In the genomic region with DNA sequence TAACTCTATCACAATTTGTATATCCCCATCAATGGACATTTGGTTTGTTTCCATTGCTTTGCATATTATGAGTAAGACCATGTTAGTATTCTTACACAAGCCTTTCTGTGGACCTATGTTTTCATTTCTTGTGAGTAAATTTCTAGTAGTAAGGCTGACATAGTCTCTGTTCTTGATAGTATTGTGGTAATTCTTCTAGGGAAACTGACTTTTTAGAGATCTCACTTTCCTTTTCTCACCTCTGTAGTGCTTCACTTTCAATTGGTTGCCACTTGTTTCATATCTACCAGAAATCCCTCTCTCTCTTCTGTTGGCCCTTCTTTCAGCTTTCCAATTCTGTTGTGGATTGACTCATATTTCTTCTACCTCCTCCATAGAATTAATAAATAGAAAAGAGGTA, we compare ENCODE assay signal across 12 cellular contexts.
DNase-seq lines count a peak whose midpoint lies in the region; ATAC-seq and TF ChIP-seq lines count a peak whose summit lies in the region.
"Had no signal": no experiment of that assay in that cellular context is flagged by ENCODE, and none has a peak within 500 bp of the region (broad histone marks: within the 10 kb centered on the region; RNA-seq: fewer than 3 reads in every experiment).

No MANE protein-coding gene starts in this region.

- H3K9me3 Mint-ChIP-seq in T-helper 2 cell treated with Interferon-gamma antibody and Interleukin-4, amounts not matched to agents 5 μg/mL and 100 μg/mL, for 36 hours: peaks cover 11% of the 10 kb centered on the region

- DNase-seq in T-helper 2 cell treated with Interferon-gamma antibody and Interleukin-4, amounts not matched to agents 5 μg/mL and 100 μg/mL, for 36 hours (ENCODE audit: low spot score): no peak
- DNase-seq in NCI-H524 treated with DMSO at 0.1 percent for 48 hours (lab: John Stamatoyannopoulos, UW): no peak
- DNase-seq in GM10248 (ENCODE audit: extremely low spot score): no peak
- DNase-seq: activated effector memory CD4-positive, alpha-beta T cell treated with anti-CD3 and anti-CD28 coated beads, Interleukin-2, amount 50 U/mL, for 16 hours; hypothalamus; NCI-H1417; SHP77 had no signal

- H3K4me3 Mint-ChIP-seq in T-helper 2 cell treated with Interferon-gamma antibody and Interleukin-4, amounts not matched to agents 5 μg/mL and 100 μg/mL, for 36 hours: peak overlapping the region; percentile 70

- POLR2A ChIA-PET in GM10248 (lab: Yijun Ruan, JAX): no interaction called here

- ATAC-seq in GM18499 (IDR thresholded peaks at IDR 0.05; ENCODE audit: insufficient read depth, unreplicated experiment) (peak; percentile 72), GM19025 (IDR thresholded peaks at IDR 0.05; ENCODE audit: low read depth, unreplicated experiment) (peak; percentile 91), HG02938 (IDR thresholded peaks at IDR 0.05; ENCODE audit: unreplicated experiment) (peak; percentile 84), HG02571 (IDR thresholded peaks at IDR 0.05; ENCODE audit: unreplicated experiment) (no peak), GM21526 (IDR thresholded peaks at IDR 0.05; ENCODE audit: low FRiP score, unreplicated experiment) (no peak)

- H3K27me3 Mint-ChIP-seq in T-helper 2 cell treated with Interferon-gamma antibody and Interleukin-4, amounts not matched to agents 5 μg/mL and 100 μg/mL, for 36 hours (ENCODE audit: low read depth): peaks cover 5% of the 10 kb centered on the region

- TF ChIP-seq CTCF in GM10248 (IDR thresholded peaks at IDR 0.05; ENCODE audit: control extremely low read depth, extremely low read depth, low read depth, missing control alignments): no peak

- H3K27ac Mint-ChIP-seq in T-helper 2 cell treated with Interferon-gamma antibody and Interleukin-4, amounts not matched to agents 5 μg/mL and 100 μg/mL, for 36 hours: peak overlapping the region; percentile 98

- peaks cover 10% of the 10 kb centered on the region for H3K36me3 Mint-ChIP-seq in T-helper 2 cell treated with Interferon-gamma antibody and Interleukin-4, amounts not matched to agents 5 μg/mL and 100 μg/mL, for 36 hours (ENCODE audit: low read depth)

- CTCF ChIA-PET in GM10248 (lab: Yijun Ruan, JAX): no interaction called here

- H3K4me1 Mint-ChIP-seq in T-helper 2 cell treated with Interferon-gamma antibody and Interleukin-4, amounts not matched to agents 5 μg/mL and 100 μg/mL, for 36 hours (ENCODE audit: low read depth): peaks cover 38% of the 10 kb centered on the region

Comparison
In these comparisons a context has a peak if more than half of its experiments do, and no peak if none do; other contexts are left out.
1. ATAC-seq: peak in GM18499 (single experiment), GM19025 (single experiment) and HG02938 (single experiment); none in HG02571 (single experiment) and GM21526 (single experiment).